9 cellular contexts compared by ENCODE assay signal in genomic region chr17:81386141-81386645, GRCh38. TPM values are rescaled to one million over a fixed set of nuclear protein-coding genes. Genes with fewer than 3 reads are reported as not detected.
DNase-seq lines count a peak whose midpoint lies in the region; ATAC-seq and TF ChIP-seq lines count a peak whose summit lies in the region.
"Had no signal": no experiment of that assay in that cellular context is flagged by ENCODE, and none has a peak within 500 bp of the region (broad histone marks: within the 10 kb centered on the region; RNA-seq: fewer than 3 reads in every experiment).

No MANE protein-coding gene starts in this region.

- TF ChIP-seq CTCF in colonic mucosa (IDR thresholded peaks at IDR 0.05) (no peak), nephron (IDR thresholded peaks at IDR 0.05; ENCODE audit: unreplicated experiment in 3 of 3) (no peak)

- H3K36me3 Mint-ChIP-seq in stimulated activated naive CD8-positive, alpha-beta T cell treated with anti-CD3 and anti-CD28 coated beads, Interleukin-15, Interleukin-2, amounts not matched to agents 100 ng/mL and 50 ng/mL, for 24 hours (ENCODE audit: low read depth): no peaks in the 10 kb centered on the region
- H3K36me3 Mint-ChIP-seq in nephron (ENCODE audit: low read depth): no peaks in the 10 kb centered on the region

- H3K9ac ChIP-seq in colonic mucosa (ENCODE audit: low read depth in 2 of 2, low read length in 2 of 2): peak overlapping the region; percentile 55 to 87

- peak overlapping the region; percentile 70 for H3K4me3 ChIP-seq in colonic mucosa

- intact Hi-C loops in colonic mucosa (cut with DNase I): no loop called here

- no peak overlapping the region for H3K27ac Mint-ChIP-seq in stimulated activated naive CD8-positive, alpha-beta T cell treated with anti-CD3 and anti-CD28 coated beads, Interleukin-15, Interleukin-2, amounts not matched to agents 100 ng/mL and 50 ng/mL, for 24 hours
- H3K27ac Mint-ChIP-seq in nephron: peak overlapping the region; percentile 96 to 99 (median 99)

- peaks cover 28% of the 10 kb centered on the region for H3K27me3 Mint-ChIP-seq in stimulated activated naive CD8-positive, alpha-beta T cell treated with anti-CD3 and anti-CD28 coated beads, Interleukin-15, Interleukin-2, amounts not matched to agents 100 ng/mL and 50 ng/mL, for 24 hours
- H3K27me3 Mint-ChIP-seq in nephron (ENCODE audit: low read depth): no peaks in the 10 kb centered on the region

- H3K27me3 ChIP-seq in colonic mucosa: no peaks in the 10 kb centered on the region

- H3K4me1 ChIP-seq in colonic mucosa: peaks cover 7% of the 10 kb centered on the region

- H3K4me1 Mint-ChIP-seq in stimulated activated naive CD8-positive, alpha-beta T cell treated with anti-CD3 and anti-CD28 coated beads, Interleukin-15, Interleukin-2, amounts not matched to agents 100 ng/mL and 50 ng/mL, for 24 hours (ENCODE audit: low read depth): peaks cover 4% of the 10 kb centered on the region
- peaks cover 57% of the 10 kb centered on the region for H3K4me1 Mint-ChIP-seq in nephron

- H3K36me3 ChIP-seq in colonic mucosa: no peaks in the 10 kb centered on the region

- no peak for ATAC-seq in stimulated activated naive CD8-positive, alpha-beta T cell treated with anti-CD3 and anti-CD28 coated beads, Interleukin-15, Interleukin-2, amounts not matched to agents 100 U/mL and 50 U/mL, for 24 hours
- ATAC-seq in HG02885 (IDR thresholded peaks at IDR 0.05; ENCODE audit: poor library complexity, unreplicated experiment) (no peak), GM18517 (IDR thresholded peaks at IDR 0.05; ENCODE audit: unreplicated experiment) (no peak)

- no peak for DNase-seq in stimulated activated naive CD8-positive, alpha-beta T cell treated with anti-CD3 and anti-CD28 coated beads, Interleukin-15, Interleukin-2, amounts not matched to agents 100 U/mL and 50 U/mL, for 24 hours
- DNase-seq in colonic mucosa (no peak), putamen (ENCODE audit: low spot score) (no peak)
- no peak for DNase-seq in stimulated activated CD4-positive, alpha-beta T cell treated with anti-CD3 and anti-CD28 coated beads, Interleukin-2, amount 100 ng/mL, for 24 hours
- DNase-seq: stimulated activated CD4-positive, alpha-beta T cell treated with anti-CD3 and anti-CD28 coated beads, Interleukin-12 subunit alpha, Interleukin-12 subunit beta, amount 100 ng/mL, for 4 hours had no signal

- peak overlapping the region; percentile 26 for H3K4me3 Mint-ChIP-seq in stimulated activated naive CD8-positive, alpha-beta T cell treated with anti-CD3 and anti-CD28 coated beads, Interleukin-15, Interleukin-2, amounts not matched to agents 100 ng/mL and 50 ng/mL, for 24 hours
- H3K4me3 Mint-ChIP-seq in nephron: peak overlapping the region; percentile 71 to 85 (median 82)

- H3K9me3 ChIP-seq in colonic mucosa: no peaks in the 10 kb centered on the region

- peak overlapping the region; percentile 93 for H3K27ac ChIP-seq in colonic mucosa

- no peaks in the 10 kb centered on the region for H3K9me3 Mint-ChIP-seq in stimulated activated naive CD8-positive, alpha-beta T cell treated with anti-CD3 and anti-CD28 coated beads, Interleukin-15, Interleukin-2, amounts not matched to agents 100 ng/mL and 50 ng/mL, for 24 hours
- no peaks in the 10 kb centered on the region for H3K9me3 Mint-ChIP-seq in nephron

RNA-seq across cellular contexts. Expression of gene BAHCC1, which starts 9.1 kb away (rescaled TPM):
- 10 to 100 TPM; 12.5 to 26.3 TPM for total RNA-seq in colonic mucosa
